15 cellular contexts compared by ENCODE assay signal in genomic region chr6:157095084-157095483, GRCh38.
"Had no signal": no experiment of that assay in that cellular context is flagged by ENCODE, and none has a peak within 500 bp of the region (broad histone marks: within the 10 kb centered on the region; RNA-seq: fewer than 3 reads in every experiment).

No MANE protein-coding gene starts in this region.

- H3K36me3 ChIP-seq: prostate gland, right atrium auricular region had no signal

- ATAC-seq: activated CD8-positive, alpha-beta memory T cell treated with anti-CD3 and anti-CD28 coated beads, Interleukin-2, amount 10 ng/mL, durations not matched to agents 7 days and 5 days; left cardiac atrium had no signal

- H3K27me3 ChIP-seq: hepatocyte, right atrium auricular region, stomach had no signal

- H3K4me3 Mint-ChIP-seq: activated CD4-positive, alpha-beta memory T cell treated with anti-CD3 and anti-CD28 coated beads, Interleukin-2, amount 10 ng/mL, durations not matched to agents 7 days and 5 days; activated CD8-positive, alpha-beta memory T cell treated with anti-CD3 and anti-CD28 coated beads, Interleukin-2, amount 10 ng/mL, durations not matched to agents 7 days and 5 days; activated naive CD4-positive, alpha-beta T cell treated with anti-CD3 and anti-CD28 coated beads, Interleukin-2, amount 10 ng/mL, durations not matched to agents 7 days and 5 days; nephron; T-helper 2 cell treated with Interferon-gamma antibody and Interleukin-4, amounts not matched to agents 5 μg/mL and 100 μg/mL, for 36 hours; type B pancreatic cell had no signal

- H3K27ac ChIP-seq: hepatocyte, prostate gland, right atrium auricular region, skin epidermis had no signal

- H3K9me3 ChIP-seq: prostate gland, right atrium auricular region, stomach had no signal

- H3K9me3 Mint-ChIP-seq: activated CD4-positive, alpha-beta memory T cell treated with anti-CD3 and anti-CD28 coated beads, Interleukin-2, amount 10 ng/mL, durations not matched to agents 7 days and 5 days; activated naive CD4-positive, alpha-beta T cell treated with anti-CD3 and anti-CD28 coated beads, Interleukin-2, amount 10 ng/mL, durations not matched to agents 7 days and 5 days; nephron; T-helper 2 cell treated with Interferon-gamma antibody and Interleukin-4, amounts not matched to agents 5 μg/mL and 100 μg/mL, for 36 hours; type B pancreatic cell had no signal

- H3K27me3 Mint-ChIP-seq: activated CD4-positive, alpha-beta memory T cell treated with anti-CD3 and anti-CD28 coated beads, Interleukin-2, amount 10 ng/mL, durations not matched to agents 7 days and 5 days; activated CD8-positive, alpha-beta memory T cell treated with anti-CD3 and anti-CD28 coated beads, Interleukin-2, amount 10 ng/mL, durations not matched to agents 7 days and 5 days; activated naive CD4-positive, alpha-beta T cell treated with anti-CD3 and anti-CD28 coated beads, Interleukin-2, amount 10 ng/mL, durations not matched to agents 7 days and 5 days; type B pancreatic cell had no signal

- H3K27ac Mint-ChIP-seq: activated CD4-positive, alpha-beta memory T cell treated with anti-CD3 and anti-CD28 coated beads, Interleukin-2, amount 10 ng/mL, durations not matched to agents 7 days and 5 days; activated CD8-positive, alpha-beta memory T cell treated with anti-CD3 and anti-CD28 coated beads, Interleukin-2, amount 10 ng/mL, durations not matched to agents 7 days and 5 days; activated naive CD4-positive, alpha-beta T cell treated with anti-CD3 and anti-CD28 coated beads, Interleukin-2, amount 10 ng/mL, durations not matched to agents 7 days and 5 days; nephron; T-helper 2 cell treated with Interferon-gamma antibody and Interleukin-4, amounts not matched to agents 5 μg/mL and 100 μg/mL, for 36 hours; type B pancreatic cell had no signal

- H3K4me1 ChIP-seq: prostate gland had no signal

- H3K4me3 ChIP-seq: hepatocyte, prostate gland, right atrium auricular region, skin epidermis, stomach had no signal

- DNase-seq: activated CD4-positive, alpha-beta memory T cell treated with anti-CD3 and anti-CD28 coated beads, Interleukin-2, amount 10 ng/mL, durations not matched to agents 7 days and 5 days; activated CD4-positive, alpha-beta T cell treated with anti-CD3 and anti-CD28 coated beads for 4 hours; activated CD8-positive, alpha-beta memory T cell treated with anti-CD3 and anti-CD28 coated beads, Interleukin-2, amount 10 ng/mL, durations not matched to agents 7 days and 5 days; activated naive CD4-positive, alpha-beta T cell treated with anti-CD3 and anti-CD28 coated beads, Interleukin-2, amount 10 ng/mL, durations not matched to agents 7 days and 5 days; left cardiac atrium; mesendoderm; stimulated activated CD4-positive, alpha-beta T cell treated with anti-CD3 and anti-CD28 coated beads, Interleukin-2, amount 100 ng/mL, for 48 hours; stomach had no signal
